1 cellular context compared by ENCODE assay signal in the genomic region with DNA sequence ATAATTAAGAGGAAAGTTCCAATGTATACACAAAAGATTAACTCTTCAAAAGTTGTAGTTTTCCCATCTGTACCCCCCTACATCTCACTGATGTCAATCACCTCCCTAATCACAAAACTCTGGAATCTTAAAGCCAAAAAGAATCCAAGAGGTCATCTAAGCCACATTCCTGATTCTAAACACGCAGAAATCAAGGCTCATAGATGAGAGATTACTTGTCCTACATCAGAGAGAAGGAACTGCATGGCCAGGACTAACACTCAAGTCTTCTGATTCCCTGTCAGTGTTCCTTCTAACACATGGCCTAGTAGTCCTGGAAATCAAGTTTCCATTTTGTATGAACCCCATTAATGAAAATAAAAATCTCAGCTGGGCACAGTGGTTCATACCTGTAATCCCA.
TF ChIP-seq lines count a peak whose summit lies in the region.

No MANE protein-coding gene starts in this region.

TF ChIP-seq in IMR-90, 13 proteins besides CTCF, POLR2A, EP300 and RAD21:
- TF ChIP-seq BHLHE40 (IDR thresholded peaks at IDR 0.05; ENCODE audit: low read depth, low read length): no peak
- TF ChIP-seq, protein P1, sequence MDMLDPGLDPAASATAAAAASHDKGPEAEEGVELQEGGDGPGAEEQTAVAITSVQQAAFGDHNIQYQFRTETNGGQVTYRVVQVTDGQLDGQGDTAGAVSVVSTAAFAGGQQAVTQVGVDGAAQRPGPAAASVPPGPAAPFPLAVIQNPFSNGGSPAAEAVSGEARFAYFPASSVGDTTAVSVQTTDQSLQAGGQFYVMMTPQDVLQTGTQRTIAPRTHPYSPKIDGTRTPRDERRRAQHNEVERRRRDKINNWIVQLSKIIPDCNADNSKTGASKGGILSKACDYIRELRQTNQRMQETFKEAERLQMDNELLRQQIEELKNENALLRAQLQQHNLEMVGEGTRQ (IDR thresholded peaks at IDR 0.05; ENCODE audit: low read depth, low read length): no peak
- no peak for TF ChIP-seq MXI1 (IDR thresholded peaks at IDR 0.05; ENCODE audit: borderline replicate concordance, low read depth, low read length)
- no peak for TF ChIP-seq RCOR1 (IDR thresholded peaks at IDR 0.05; ENCODE audit: insufficient replicate concordance, low read length)
- TF ChIP-seq MAZ (IDR thresholded peaks at IDR 0.05; ENCODE audit: borderline replicate concordance, low read depth, low read length): no peak
